Comparison of ENCODE assay signal across 10 cellular contexts in genomic region chr22:45879552-45879949, GRCh38.
"Had no signal": no experiment of that assay in that cellular context is flagged by ENCODE, and none has a peak within 500 bp of the region (broad histone marks: within the 10 kb centered on the region; RNA-seq: fewer than 3 reads in every experiment).

No MANE protein-coding gene starts in this region.

- H3K4me3 Mint-ChIP-seq: activated T-cell treated with anti-CD3 and anti-CD28 coated beads, Interleukin-2, amount 50 U/mL, for 24 hours had no signal

- H3K4me3 ChIP-seq: esophagus muscularis mucosa, pancreas, suprapubic skin, upper lobe of left lung had no signal

- ATAC-seq: activated naive CD4-positive, alpha-beta T cell treated with anti-CD3 and anti-CD28 coated beads, Interleukin-2, amount 50 U/mL, for 72 hours; pancreas had no signal

- H3K27ac ChIP-seq: esophagus muscularis mucosa, pancreas, suprapubic skin, upper lobe of left lung had no signal

- H3K36me3 Mint-ChIP-seq: activated naive CD4-positive, alpha-beta T cell treated with anti-CD3 and anti-CD28 coated beads, Interleukin-2, amount 50 U/mL, for 72 hours had no signal

- H3K27ac Mint-ChIP-seq: activated naive CD4-positive, alpha-beta T cell treated with anti-CD3 and anti-CD28 coated beads, Interleukin-2, amount 50 U/mL, for 72 hours; activated T-cell treated with anti-CD3 and anti-CD28 coated beads, Interleukin-2, amount 50 U/mL, for 24 hours had no signal

- H3K9me3 Mint-ChIP-seq: activated naive CD4-positive, alpha-beta T cell treated with anti-CD3 and anti-CD28 coated beads, Interleukin-2, amount 50 U/mL, for 72 hours; activated T-cell treated with anti-CD3 and anti-CD28 coated beads, Interleukin-2, amount 50 U/mL, for 24 hours had no signal

- DNase-seq: activated effector memory CD4-positive, alpha-beta T cell treated with Interleukin-2 at 50 U/mL for 16 hours; activated T-cell treated with anti-CD3 and anti-CD28 coated beads, Interleukin-2, amount 50 U/mL, for 24 hours; mesenchymal stem cell; stimulated activated CD4-positive, alpha-beta T cell treated with anti-CD3 and anti-CD28 coated beads, Interleukin-2, amount 100 ng/mL, for 24 hours; stimulated activated naive CD4-positive, alpha-beta T cell treated with Interleukin-2 at 50 U/mL for 16 hours had no signal
